16 cellular contexts compared by ENCODE assay signal in genomic region chr18:59155140-59155539, GRCh38. TPM values are rescaled to one million over a fixed set of nuclear protein-coding genes. Genes with fewer than 3 reads are reported as not detected.
A peak's percentile ranks its signal among the peaks of the same experiment; 100 is the strongest.
DNase-seq lines count a peak whose midpoint lies in the region; ATAC-seq lines count a peak whose summit lies in the region.
"Had no signal": no experiment of that assay in that cellular context is flagged by ENCODE, and none has a peak within 500 bp of the region (broad histone marks: within the 10 kb centered on the region; RNA-seq: fewer than 3 reads in every experiment).

No MANE protein-coding gene starts in this region.

- no peaks in the 10 kb centered on the region for H3K9me3 Mint-ChIP-seq in activated T-cell treated with anti-CD3 and anti-CD28 coated beads, Interleukin-2, amount 50 U/mL, for 72 hours
- no peaks in the 10 kb centered on the region for H3K9me3 Mint-ChIP-seq in immature natural killer cell
- H3K9me3 Mint-ChIP-seq: memory B cell had no signal

- no peaks in the 10 kb centered on the region for H3K9me2 ChIP-seq in GM23248 (ENCODE audit: insufficient read depth)

- peaks cover 7% of the 10 kb centered on the region for H3K4me1 ChIP-seq in GM23248 (ENCODE audit: insufficient read depth)
- H3K4me1 ChIP-seq: A549 had no signal

- WGBS in GM23248 (ENCODE audit: low coverage in 1 of 2, low lambda C conversion rate in 2 of 2, missing lambda C conversion rate in 2 of 2), 2 experiments: 53 to 59% methylated on average over 2 of the region's 2 CpGs

- no peaks in the 10 kb centered on the region for H3K9me3 ChIP-seq in GM23248 (ENCODE audit: low read depth)
- H3K9me3 ChIP-seq: A549, neutrophil had no signal

- peaks cover 7 to 21% of the 10 kb centered on the region in 2 donors for H3K36me3 Mint-ChIP-seq in activated T-cell treated with anti-CD3 and anti-CD28 coated beads, Interleukin-2, amount 50 U/mL, for 72 hours (ENCODE audit: insufficient read depth in 2 of 2)
- peaks cover 25 to 59% (median 31%) of the 10 kb centered on the region in 3 donors for H3K36me3 Mint-ChIP-seq in immature natural killer cell

- H4K20me1 ChIP-seq in GM23248 (ENCODE audit: insufficient read depth): no peaks in the 10 kb centered on the region

- in situ Hi-C loops in GM23248 (cut with MboI): no loop called here

- peak overlapping the region; percentile 45; the same call in 1 of the 2 replicates for H3K27ac ChIP-seq in GM23248
- H3K27ac ChIP-seq: A549, neutrophil, skin epidermis had no signal

- H3K27ac Mint-ChIP-seq in activated T-cell treated with anti-CD3 and anti-CD28 coated beads, Interleukin-2, amount 50 U/mL, for 72 hours: no peak overlapping the region
- peak overlapping the region in 2 of 6 donors; percentile 23 to 71 for H3K27ac Mint-ChIP-seq in immature natural killer cell
- H3K27ac Mint-ChIP-seq: memory B cell had no signal

- no peaks in the 10 kb centered on the region for H3K27me3 ChIP-seq in GM23248 (replicated peaks; ENCODE audit: insufficient read depth)
- H3K27me3 ChIP-seq: neutrophil had no signal

- H3K27me3 Mint-ChIP-seq in activated T-cell treated with anti-CD3 and anti-CD28 coated beads, Interleukin-2, amount 50 U/mL, for 72 hours (ENCODE audit: low read depth): no peaks in the 10 kb centered on the region
- H3K27me3 Mint-ChIP-seq in immature natural killer cell (ENCODE audit: low read depth in 3 of 3): no peaks in the 10 kb centered on the region
- H3K27me3 Mint-ChIP-seq: memory B cell had no signal

- no peaks in the 10 kb centered on the region for H3F3A ChIP-seq in GM23248 (ENCODE audit: insufficient read depth)

- no peak overlapping the region for H3K4me3 Mint-ChIP-seq in activated T-cell treated with anti-CD3 and anti-CD28 coated beads, Interleukin-2, amount 50 U/mL, for 72 hours
- H3K4me3 Mint-ChIP-seq in immature natural killer cell: no peak overlapping the region
- H3K4me3 Mint-ChIP-seq: memory B cell had no signal

- H3K9ac ChIP-seq in GM23248: no peak overlapping the region

- H2AFZ ChIP-seq in GM23248: no peak overlapping the region

- H3K36me3 ChIP-seq in GM23248 (ENCODE audit: low read depth): no peaks in the 10 kb centered on the region

- H3K4me2 ChIP-seq in GM23248 (ENCODE audit: unreplicated experiment): no peak overlapping the region
- H3K4me2 ChIP-seq: A549 had no signal

- H3K4me3 ChIP-seq in GM23248: no peak overlapping the region
- H3K4me3 ChIP-seq: A549, skin epidermis had no signal

- peaks cover 1% of the 10 kb centered on the region for H3K4me1 Mint-ChIP-seq in activated T-cell treated with anti-CD3 and anti-CD28 coated beads, Interleukin-2, amount 50 U/mL, for 72 hours (ENCODE audit: low read depth)
- no peaks in the 10 kb centered on the region for H3K4me1 Mint-ChIP-seq in immature natural killer cell
- H3K4me1 Mint-ChIP-seq: memory B cell had no signal

- H3K79me2 ChIP-seq in GM23248 (ENCODE audit: insufficient read depth): no peaks in the 10 kb centered on the region

- DNase-seq in A172 (ENCODE audit: low spot score): peak; percentile 46
- DNase-seq in GM23248: peak; percentile 79
- peak; percentile 100 for DNase-seq in amniotic epithelial cell (ENCODE audit: low read depth)
- DNase-seq in glomerular visceral epithelial cell (ENCODE audit: extremely low spot score): peak; percentile 57
- DNase-seq in NCI-H146 (lab: John Stamatoyannopoulos, UW): no peak
- DNase-seq in activated T-cell treated with anti-CD3 and anti-CD28 coated beads, Interleukin-2, amount 50 U/mL, for 72 hours: no peak
- no peak for DNase-seq in immature natural killer cell
- DNase-seq: activated naive CD4-positive, alpha-beta T cell; DMS79; NCI-H2029 treated with DMSO at 0.1 percent for 48 hours; SHP77 treated with DMSO at 0.1 percent for 48 hours had no signal

- no peak for ATAC-seq in activated T-cell treated with anti-CD3 and anti-CD28 coated beads, Interleukin-2, amount 50 U/mL, for 72 hours (replicated peaks in 1 of 2)
- no peak for ATAC-seq in GM21529 (IDR thresholded peaks at IDR 0.05; ENCODE audit: unreplicated experiment)
- ATAC-seq: A549 had no signal

RNA-seq across cellular contexts. Expression of gene SEC11C, which starts 15.5 kb away (rescaled TPM):
- total RNA-seq in A172 (2014; rRNA removed; shearing (Covaris generic)): 30.0 and 35.4 TPM in 2 replicates
- 7.7 and 16.7 TPM in 2 replicates for total RNA-seq in GM23248 (2014; rRNA removed; shearing (Covaris generic))
- polyA plus RNA-seq in GM23248 (2016; fragmentation: Nextera tagmentation; extraction: Ambion mirVana) (62.0 and 63.9 TPM in 2 replicates), immature natural killer cell (100 to 1,000 TPM; 206 to 280 (median 233) TPM)
- 100 to 1,000 TPM; 160 to 194 TPM for total RNA-seq in activated T-cell treated with anti-CD3 and anti-CD28 coated beads, Interleukin-2, amount 50 U/mL, for 72 hours

Comparison
In these comparisons a context has a peak if more than half of its experiments do, and no peak if none do; other contexts are left out.
1. DNase-seq: peak in A172 (single experiment), GM23248 (single experiment), amniotic epithelial cell (single experiment) and glomerular visceral epithelial cell (single experiment); none in NCI-H146 (single experiment), activated T-cell treated with anti-CD3 and anti-CD28 coated beads, Interleukin-2, amount 50 U/mL, for 72 hours (0 of 2) and immature natural killer cell (0 of 3).